17 cellular contexts compared by ENCODE assay signal in the genomic region with DNA sequence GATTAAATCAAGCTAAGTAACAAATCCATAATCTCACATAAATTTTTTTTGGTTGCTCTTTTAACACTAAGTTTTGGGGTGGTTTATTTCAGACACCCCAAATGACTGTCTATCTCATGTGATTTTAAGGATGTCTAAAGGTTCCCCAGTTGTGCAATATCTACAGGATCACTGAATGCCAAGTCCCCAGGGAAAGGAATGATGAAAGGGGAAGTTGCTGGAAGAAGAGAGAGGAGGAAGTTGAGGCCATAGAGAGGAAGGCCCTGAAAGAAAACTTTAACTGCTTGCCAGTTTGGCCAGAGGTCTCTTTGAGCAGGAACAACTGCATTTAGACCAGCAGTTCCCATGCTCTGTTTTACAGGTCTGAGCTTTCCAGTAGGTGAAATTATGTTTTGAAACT. TPM values are rescaled to one million over a fixed set of nuclear protein-coding genes. Genes with fewer than 3 reads are reported as not detected.
DNase-seq lines count a peak whose midpoint lies in the region; ATAC-seq, FAIRE-seq and TF ChIP-seq lines count a peak whose summit lies in the region.
"Had no signal": no experiment of that assay in that cellular context is flagged by ENCODE, and none has a peak within 500 bp of the region (broad histone marks: within the 10 kb centered on the region; RNA-seq: fewer than 3 reads in every experiment).

No MANE protein-coding gene starts in this region.

- H3K4me1 ChIP-seq in HepG2 (ENCODE audit: insufficient read depth, low read length) (peaks cover 30% of the 10 kb centered on the region), right lobe of liver (peaks cover 0 to 31% (median 9%) of the 10 kb centered on the region in 4 donors), adipocyte (ENCODE audit: control insufficient read depth, insufficient read depth, low read length) (peaks cover 66% of the 10 kb centered on the region)

- TF ChIP-seq CTCF in HepG2 (CRISPR knock-in tag; IDR thresholded peaks at IDR 0.05) (no peak), right lobe of liver (IDR thresholded peaks at IDR 0.05) (no peak)

- in situ Hi-C loops in HepG2 (cut with HindIII; ENCODE audit: extremely low pct_ligation_motif_present, low pct_unique_long_range_greater_than_20kb), result no loop called here

- no peak for ATAC-seq in HepG2
- ATAC-seq in right lobe of liver, result no peak
- ATAC-seq in left ventricle myocardium superior, result peak; percentile 53
- no peak for ATAC-seq in GM18870 (IDR thresholded peaks at IDR 0.05; ENCODE audit: unreplicated experiment)
- ATAC-seq: esophagus mucosa; naive thymus-derived CD8-positive, alpha-beta T cell had no signal

- FAIRE-seq in HepG2 (lab: Jason Lieb, UNC), result no peak
- FAIRE-seq: GM12891, small intestine had no signal

- no peak overlapping the region for H3K4me2 ChIP-seq in HepG2 (ENCODE audit: low read depth, low read length)

- POLR2A ChIA-PET in HepG2 (lab: Yijun Ruan, JAX), result no interaction called here

- no peak for TF ChIP-seq RAD21 in HepG2 (CRISPR knock-in tag; IDR thresholded peaks at IDR 0.05)

- no peak overlapping the region for H3K4me3 ChIP-seq in HepG2 (replicated peaks in 1 of 3; ENCODE audit: insufficient read depth in 1 of 3, low read depth in 2 of 3, low read length in 3 of 3)
- H3K4me3 ChIP-seq in right lobe of liver, result no peak overlapping the region
- no peak overlapping the region for H3K4me3 ChIP-seq in adipocyte (ENCODE audit: low read length)

- H3K27ac ChIP-seq in HepG2 (ENCODE audit: extremely low read length, insufficient read depth, low read length) (no peak overlapping the region), right lobe of liver (no peak overlapping the region)

- intact Hi-C loops in HepG2 (cut with micrococcal nuclease; ENCODE audit: unreplicated experiment) (no loop called here), right lobe of liver (cut with DNase I) (no loop called here), left ventricle myocardium superior (cut with micrococcal nuclease) (no loop called here)

- no peaks in the 10 kb centered on the region for H3K79me2 ChIP-seq in HepG2 (ENCODE audit: insufficient read depth, low read length)

- TF ChIP-seq POLR2A in HepG2 (IDR thresholded peaks at IDR 0.05; ENCODE audit: insufficient read depth in 1 of 2, low read depth in 2 of 2, low read length in 2 of 2) (no peak), right lobe of liver (IDR thresholded peaks at IDR 0.05) (no peak)

- no peak overlapping the region for H3K9ac ChIP-seq in HepG2 (ENCODE audit: insufficient read depth, low read depth, low read length)
- H3K9ac ChIP-seq in adipocyte (ENCODE audit: low read length), result peak overlapping the region; percentile 70

- CTCF ChIA-PET in HepG2 (lab: Yijun Ruan, JAX; ENCODE audit: low intra/inter-chr PET ratio, low total read pairs), result no interaction called here

- no peak overlapping the region for H2AFZ ChIP-seq in HepG2 (ENCODE audit: low read length)

- H3K27me3 ChIP-seq in HepG2 (ENCODE audit: control insufficient read depth in 1 of 2, insufficient read depth in 2 of 2, low read length in 2 of 2) (no peaks in the 10 kb centered on the region), right lobe of liver (no peaks in the 10 kb centered on the region), adipocyte (replicated peaks; ENCODE audit: control insufficient read depth, insufficient read depth, low read length) (no peaks in the 10 kb centered on the region)

- H3K9me3 ChIP-seq in HepG2 (ENCODE audit: low read length) (no peaks in the 10 kb centered on the region), right lobe of liver (no peaks in the 10 kb centered on the region), adipocyte (ENCODE audit: control insufficient read depth, low read length) (no peaks in the 10 kb centered on the region)

- TF ChIP-seq EP300 in HepG2 (IDR thresholded peaks at IDR 0.05; ENCODE audit: low read depth in 2 of 2, low read length in 2 of 2) (no peak), HepG2 (CRISPR knock-in tag; IDR thresholded peaks at IDR 0.05; ENCODE audit: borderline replicate concordance) (no peak)

- no peaks in the 10 kb centered on the region for H4K20me1 ChIP-seq in HepG2 (ENCODE audit: insufficient read depth, low read length)

- no TSS peak for BruUV-seq in HepG2 (replicated peaks; lab: Mats Ljungman, UMichigan)

- H3K36me3 ChIP-seq in HepG2 (replicated peaks in 1 of 2; ENCODE audit: control insufficient read depth in 1 of 2, insufficient read depth in 2 of 2, low read length in 2 of 2) (peaks cover 14 to 48% of the 10 kb centered on the region in 2 experiments), right lobe of liver (peaks cover 0 to 50% (median 29%) of the 10 kb centered on the region in 4 donors), adipocyte (ENCODE audit: control insufficient read depth, insufficient read depth, low read length, severe bottlenecking) (peaks cover 2% of the 10 kb centered on the region)

- no peak for DNase-seq in HepG2 (ENCODE audit: low spot score)
- no peak for DNase-seq in right lobe of liver
- peak; percentile 16 for DNase-seq in adipocyte (ENCODE audit: low read depth)
- DNase-seq in left ventricle myocardium superior, result no peak
- DNase-seq in kidney glomerular epithelial cell (lab: John Stamatoyannopoulos, UW), result no peak
- DNase-seq in C1 segment of cervical spinal cord (lab: John Stamatoyannopoulos, UW), result no peak
- DNase-seq in NCI-H1436 (lab: John Stamatoyannopoulos, UW), result no peak
- DNase-seq: ACHN; activated CD4-positive, alpha-beta T cell treated with anti-CD3 and anti-CD28 coated beads, Interleukin-2, amount 50 U/mL, for 1 hour; activated gamma-delta T cell treated with Interleukin-2 at 50 U/mL for 16 hours; DND-41; naive thymus-derived CD8-positive, alpha-beta T cell; NCI-H187 treated with DMSO at 0.1 percent for 48 hours; small intestine had no signal

TF ChIP-seq in HepG2, 621 proteins besides CTCF, POLR2A, EP300 and RAD21:
- TF ChIP-seq ZNF343 (CRISPR knock-in tag; IDR thresholded peaks at IDR 0.05), result no peak
- TF ChIP-seq CEBPB (IDR thresholded peaks at IDR 0.05; ENCODE audit: borderline replicate concordance, low read depth, low read length), result peak; percentile 46
- TF ChIP-seq ZFP36 (IDR thresholded peaks at IDR 0.05; ENCODE audit: borderline replicate concordance, low read depth, low read length, partially characterized antibody), result no peak
- no peak for TF ChIP-seq PHF8 (CRISPR knock-in tag; IDR thresholded peaks at IDR 0.05)

RNA-seq across cellular contexts. Expression of a gene that starts 27.5 kb away (rescaled TPM):
- total RNA-seq in HepG2 (2016; rRNA removed; fragmentation: Illumina TruSeq; extraction: Trizol) (19.1 and 30.4 TPM in 2 replicates), right lobe of liver (10 to 100 TPM in 1 of 6 experiments, 1 to 10 TPM in 5; 7.1 to 12.7 (median 8.1) TPM), left ventricle myocardium superior (18.2 TPM)
- 3.8 and 5.2 TPM in 2 replicates for total RNA-seq in HepG2 (2016; cell fraction: cytosol; rRNA removed; fragmentation: Illumina TruSeq; extraction: Trizol; ENCODE audit: low read depth)
- 20.0 and 30.2 TPM in 2 replicates for total RNA-seq in HepG2 (2016; cell fraction: insoluble cytoplasmic fraction; rRNA removed; fragmentation: Illumina TruSeq; extraction: Trizol)
- total RNA-seq in HepG2 (2016; cell fraction: membrane; rRNA removed; fragmentation: Illumina TruSeq; extraction: Trizol), result 10.5 and 14.2 TPM in 2 replicates
- total RNA-seq in HepG2 (2016; cell fraction: nucleus; rRNA removed; fragmentation: Illumina TruSeq; extraction: Trizol), result 42.1 and 44.8 TPM in 2 replicates
- 51.2 and 56.0 TPM in 2 replicates for polyA plus RNA-seq in HepG2 (2011; rRNA removed)
- 32.0 and 44.1 TPM in 2 replicates for polyA plus RNA-seq in HepG2 (2011; cell fraction: cytosol; rRNA removed)
- 29.6 and 34.0 TPM in 2 replicates for polyA plus RNA-seq in HepG2 (2011; cell fraction: nucleus; rRNA removed)
- 36.6 and 42.7 TPM in 2 replicates for polyA plus RNA-seq in HepG2 (2012)
- polyA plus RNA-seq in HepG2 (2016; cell fraction: cytosol; fragmentation: Illumina TruSeq; extraction: Trizol; ENCODE audit: low read depth), result 1.4 TPM in 2 replicates
- polyA plus RNA-seq in HepG2 (2016; cell fraction: insoluble cytoplasmic fraction; fragmentation: Illumina TruSeq; extraction: Trizol; ENCODE audit: low read depth), result 18.6 and 19.7 TPM in 2 replicates
- 4.9 and 6.2 TPM in 2 replicates for polyA plus RNA-seq in HepG2 (2016; cell fraction: membrane; fragmentation: Illumina TruSeq; extraction: Trizol; ENCODE audit: low read depth)
- 62.4 and 64.4 TPM in 2 replicates for polyA plus RNA-seq in HepG2 (2016; cell fraction: nucleus; fragmentation: Illumina TruSeq; extraction: Trizol; ENCODE audit: insufficient read depth, low read depth)
- 66.6 and 122 TPM in 2 replicates for polyA minus RNA-seq in HepG2 (2011; rRNA and poly(A)+ RNA removed; ENCODE audit: low replicate concordance)
- 49.6 and 53.0 TPM in 2 replicates for polyA minus RNA-seq in HepG2 (2011; cell fraction: cytosol; rRNA and poly(A)+ RNA removed)
- 69.3 and 81.4 TPM in 2 replicates for polyA minus RNA-seq in HepG2 (2011; cell fraction: nucleus; rRNA and poly(A)+ RNA removed)
